In the genomic region with DNA sequence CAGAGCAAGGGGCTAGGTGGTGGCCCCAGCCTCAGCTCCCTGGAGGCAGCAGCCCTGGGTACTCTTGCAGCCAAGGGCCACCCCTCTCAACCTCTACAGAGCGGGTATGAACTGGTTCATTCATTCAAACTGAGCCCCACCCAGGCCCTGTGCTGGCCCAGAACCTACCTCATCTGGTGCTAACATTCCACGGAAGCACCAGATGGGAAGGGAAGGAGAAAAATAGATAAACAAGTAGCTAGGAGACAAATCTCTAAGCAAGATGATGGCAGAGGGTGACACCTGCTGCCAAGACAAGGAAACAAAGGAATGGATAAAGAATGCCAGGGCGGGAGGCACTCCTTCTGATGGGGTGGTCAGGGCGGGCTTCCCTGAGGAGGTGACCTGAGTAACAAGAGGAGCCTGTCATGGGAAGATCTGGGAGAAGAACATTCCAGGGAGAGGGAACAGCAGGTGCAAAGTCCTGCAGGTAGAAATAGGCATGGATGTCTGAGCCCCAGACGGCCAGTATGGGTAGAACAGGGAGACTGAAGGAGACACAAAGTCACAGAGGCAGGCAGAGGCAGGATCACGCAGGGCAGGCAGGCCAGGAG, we compare ENCODE assay signal across 11 cellular contexts. TPM values are rescaled to one million over a fixed set of nuclear protein-coding genes. Genes with fewer than 3 reads are reported as not detected.
A peak's percentile ranks its signal among the peaks of the same experiment; 100 is the strongest.
DNase-seq lines count a peak whose midpoint lies in the region; TF ChIP-seq lines count a peak whose summit lies in the region.
"Had no signal": no experiment of that assay in that cellular context is flagged by ENCODE, and none has a peak within 500 bp of the region (broad histone marks: within the 10 kb centered on the region; RNA-seq: fewer than 3 reads in every experiment).

No MANE protein-coding gene starts in this region.

- H3K27ac ChIP-seq in angular gyrus (ENCODE audit: low read depth, low read length): peak overlapping the region; percentile 64
- H3K27ac ChIP-seq: SJSA1 had no signal

- H3K9me3 ChIP-seq in Caco-2: no peaks in the 10 kb centered on the region
- H3K9me3 ChIP-seq: gastrocnemius medialis, SJSA1 had no signal

- H3K36me3 ChIP-seq in Caco-2 (ENCODE audit: control insufficient read depth, insufficient read depth, low read length): no peaks in the 10 kb centered on the region; the same call in 1 of the 2 replicates

- no TSS peak for BruUV-seq in Caco-2 (replicated peaks; lab: Mats Ljungman, UMichigan)

- no peak overlapping the region for H3K4me3 Mint-ChIP-seq in Caco-2 (ENCODE audit: unreplicated experiment)

- TF ChIP-seq CTCF in Caco-2 (IDR thresholded peaks at IDR 0.05; ENCODE audit: insufficient read depth in 1 of 2, low read depth in 1 of 2, low read length in 1 of 2, severe bottlenecking in 1 of 2, unreplicated experiment in 1 of 2): peak in 1 of 2 experiments; percentile 6

- no peaks in the 10 kb centered on the region for H3K27me3 Mint-ChIP-seq in Caco-2 (ENCODE audit: insufficient read depth, unreplicated experiment)

- no peak overlapping the region for H3K4me3 ChIP-seq in Caco-2 (ENCODE audit: low read depth, low read length)
- H3K4me3 ChIP-seq: gastrocnemius medialis, SJSA1 had no signal

- no peaks in the 10 kb centered on the region for H3K4me1 Mint-ChIP-seq in Caco-2 (ENCODE audit: low read depth, unreplicated experiment)

- no peaks in the 10 kb centered on the region for H3K27me3 ChIP-seq in Caco-2 (replicated peaks; ENCODE audit: control insufficient read depth, insufficient read depth, low read length)
- H3K27me3 ChIP-seq: gastrocnemius medialis, SJSA1 had no signal

- intact Hi-C loops in Caco-2 (cut with micrococcal nuclease; ENCODE audit: unreplicated experiment): loop anchor here (10.0 kb wide), 1 partner anchor 686 kb away; no protein-coding TSS in a partner anchor

- no peaks in the 10 kb centered on the region for H3K36me3 Mint-ChIP-seq in Caco-2 (ENCODE audit: insufficient read depth, unreplicated experiment)

- POLR2A ChIA-PET in Caco-2 (lab: Charles Lee): no interaction called here

- peaks cover 30% of the 10 kb centered on the region for H3K4me1 ChIP-seq in Caco-2

- DNase-seq in Caco-2 (no peak), HT1080 (ENCODE audit: low read depth) (peak; percentile 37), myocyte (ENCODE audit: low read depth) (peak; percentile 55), 8988T (no peak), NCI-H1417 treated with DMSO at 0.1 percent for 48 hours (lab: John Stamatoyannopoulos, UW) (no peak), epidermal melanocyte (ENCODE audit: insufficient read length, low spot score) (no peak)
- no peak for DNase-seq in stimulated activated CD4-positive, alpha-beta T cell treated with anti-CD3 and anti-CD28 coated beads, Interleukin-1b, Interleukin-23, amount 100 ng/mL, for 48 hours
- DNase-seq: gastrocnemius medialis, GOT3 had no signal

- H3K9me3 Mint-ChIP-seq in Caco-2 (ENCODE audit: unreplicated experiment): no peaks in the 10 kb centered on the region

- peak overlapping the region; percentile 0 for H3K27ac Mint-ChIP-seq in Caco-2 (ENCODE audit: unreplicated experiment)

- CTCF ChIA-PET in Caco-2 (lab: Charles Lee): interaction anchor here (0.6 to 1.2 kb wide), 4 partner anchors 12 to 196 kb away, joined by 3 to 7 read pairs (median 4); a partner anchor contains a TSS

RNA-seq across cellular contexts. Expression of a gene that starts 6.1 kb away (rescaled TPM):
- 12.1 and 13.2 TPM in 2 replicates for total RNA-seq in Caco-2 (2022)
- total RNA-seq in HT1080 (2014; rRNA removed; shearing (Covaris generic)): 35.3 and 43.4 TPM in 2 replicates
- polyA plus RNA-seq in HT1080 (2015; cell fraction: cytosol; rRNA removed): 33.1 and 33.9 TPM in 2 replicates
- 20.3 and 27.7 TPM in 2 replicates for polyA plus RNA-seq in HT1080 (2015; cell fraction: nucleus; rRNA removed)
- total RNA-seq in myocyte: 114 and 195 TPM in 2 replicates
- 32.8 TPM for polyA plus RNA-seq in myocyte (2012)

RNA-seq across cellular contexts. Expression of a gene that starts 11.3 kb away (rescaled TPM):
- total RNA-seq in Caco-2 (2022) (20.7 and 25.1 TPM in 2 replicates), myocyte (111 and 121 TPM in 2 replicates)
- 37.4 and 38.9 TPM in 2 replicates for total RNA-seq in HT1080 (2014; rRNA removed; shearing (Covaris generic))
- polyA plus RNA-seq in HT1080 (2015; cell fraction: cytosol; rRNA removed): 17.6 and 18.5 TPM in 2 replicates
- polyA plus RNA-seq in HT1080 (2015; cell fraction: nucleus; rRNA removed): 25.6 and 27.9 TPM in 2 replicates
- 98.1 TPM for polyA plus RNA-seq in myocyte (2012)

RNA-seq across cellular contexts. Expression of a gene that starts 19.9 kb away (rescaled TPM):
- 2.3 and 3.8 TPM in 2 replicates for total RNA-seq in Caco-2 (2022)
- 0.73 and 0.98 TPM in 2 replicates for total RNA-seq in HT1080 (2014; rRNA removed; shearing (Covaris generic))
- polyA plus RNA-seq in HT1080 (2015; cell fraction: cytosol; rRNA removed): 1.5 and 2.5 TPM in 2 replicates
- polyA plus RNA-seq in HT1080 (2015; cell fraction: nucleus; rRNA removed): 15.1 and 18.7 TPM in 2 replicates
- 0.36 and 1.5 TPM in 2 replicates for total RNA-seq in myocyte
- polyA plus RNA-seq in myocyte (2012): 0.87 TPM

RNA-seq across cellular contexts. Expression of a gene that starts 26.9 kb away (rescaled TPM):
- total RNA-seq in Caco-2 (2022): 38.7 and 39.4 TPM in 2 replicates
- 92.5 and 128 TPM in 2 replicates for total RNA-seq in HT1080 (2014; rRNA removed; shearing (Covaris generic))
- 71.8 and 92.0 TPM in 2 replicates for polyA plus RNA-seq in HT1080 (2015; cell fraction: cytosol; rRNA removed)
- polyA plus RNA-seq in HT1080 (2015; cell fraction: nucleus; rRNA removed): 40.3 and 61.2 TPM in 2 replicates
- 12.5 and 12.6 TPM in 2 replicates for total RNA-seq in myocyte
- 32.8 TPM for polyA plus RNA-seq in myocyte (2012)

RNA-seq across cellular contexts. Expression of a gene that starts 33.2 kb away (rescaled TPM):
- total RNA-seq in Caco-2 (2022) (39.2 and 41.5 TPM in 2 replicates), myocyte (611 and 777 TPM in 2 replicates)
- total RNA-seq in HT1080 (2014; rRNA removed; shearing (Covaris generic)): 47.0 and 59.7 TPM in 2 replicates
- 21.0 and 37.1 TPM in 2 replicates for polyA plus RNA-seq in HT1080 (2015; cell fraction: cytosol; rRNA removed)
- 20.6 and 34.0 TPM in 2 replicates for polyA plus RNA-seq in HT1080 (2015; cell fraction: nucleus; rRNA removed)
- polyA plus RNA-seq in myocyte (2012): 432 TPM

Comparison
In these comparisons a context has a peak if more than half of its experiments do, and no peak if none do; other contexts are left out.
1. DNase-seq: peak in HT1080 (single experiment) and myocyte (single experiment); none in Caco-2 (0 of 2), 8988T (single experiment), NCI-H1417 treated with DMSO at 0.1 percent for 48 hours (single experiment), epidermal melanocyte (single experiment) and stimulated activated CD4-positive, alpha-beta T cell treated with anti-CD3 and anti-CD28 coated beads, Interleukin-1b, Interleukin-23, amount 100 ng/mL, for 48 hours (single experiment).